Comparison of ENCODE assay signal across 9 cellular contexts in genomic region chr17:78272181-78272913, GRCh38. TPM values are rescaled to one million over a fixed set of nuclear protein-coding genes. Genes with fewer than 3 reads are reported as not detected.
DNase-seq lines count a peak whose midpoint lies in the region; ATAC-seq and TF ChIP-seq lines count a peak whose summit lies in the region.
"Had no signal": no experiment of that assay in that cellular context is flagged by ENCODE, and none has a peak within 500 bp of the region (broad histone marks: within the 10 kb centered on the region; RNA-seq: fewer than 3 reads in every experiment).

No MANE protein-coding gene starts in this region.

- DNase-seq in GM20000 (ENCODE audit: low spot score) (peak; percentile 65), Panc1 (ENCODE audit: low read depth, low spot score) (no peak), amniotic epithelial cell (ENCODE audit: low read depth) (peak; percentile 98), left lobe of liver (ENCODE audit: low spot score) (no peak), NCI-H2029 (lab: John Stamatoyannopoulos, UW) (no peak), 8988T (no peak)
- no peak for DNase-seq in stimulated activated effector memory CD8-positive, alpha-beta T cell treated with anti-CD3 and anti-CD28 coated beads, Interleukin-12 subunit alpha, Interleukin-12 subunit beta, amount 100 ng/mL, for 72 hours (ENCODE audit: low spot score in 2 of 2)

- CTCF ChIA-PET in Panc1 (lab: Charles Lee): interaction anchor here (0.8 kb wide), 1 partner anchor 21 kb away, joined by 3 read pairs; no protein-coding TSS in a partner anchor

- no peak overlapping the region for H3K27ac Mint-ChIP-seq in stimulated activated effector memory CD8-positive, alpha-beta T cell treated with anti-CD3 and anti-CD28 coated beads, Interleukin-12 subunit alpha, Interleukin-12 subunit beta, amount 100 ng/mL, for 72 hours

- BruUV-seq in Panc1 (replicated peaks; lab: Mats Ljungman, UMichigan): no TSS peak

- H3K4me3 ChIP-seq in Panc1 (ENCODE audit: low read depth in 2 of 2, low read length in 2 of 2): peak overlapping the region in 1 of 2 experiments; percentile 24; a peak in 1 of 4 replicates

- ATAC-seq in Panc1: peak; percentile 62
- peak; percentile 51 for ATAC-seq in left lobe of liver
- ATAC-seq in stimulated activated effector memory CD8-positive, alpha-beta T cell treated with anti-CD3 and anti-CD28 coated beads, Interleukin-12 subunit alpha, Interleukin-12 subunit beta, amount 100 ng/mL, for 72 hours: peak; percentile 66
- no peak for ATAC-seq in HG03460 (IDR thresholded peaks at IDR 0.05; ENCODE audit: unreplicated experiment)

- no peak overlapping the region for H3K4me3 Mint-ChIP-seq in stimulated activated effector memory CD8-positive, alpha-beta T cell treated with anti-CD3 and anti-CD28 coated beads, Interleukin-12 subunit alpha, Interleukin-12 subunit beta, amount 100 ng/mL, for 72 hours

- intact Hi-C loops in Panc1 (cut with micrococcal nuclease; ENCODE audit: unreplicated experiment): no loop called here

- H3K36me3 Mint-ChIP-seq in stimulated activated effector memory CD8-positive, alpha-beta T cell treated with anti-CD3 and anti-CD28 coated beads, Interleukin-12 subunit alpha, Interleukin-12 subunit beta, amount 100 ng/mL, for 72 hours: no peaks in the 10 kb centered on the region

- no peaks in the 10 kb centered on the region for H3K36me3 ChIP-seq in Panc1 (ENCODE audit: control insufficient read depth, insufficient read depth, low read length)

- no peaks in the 10 kb centered on the region for H3K9me3 Mint-ChIP-seq in stimulated activated effector memory CD8-positive, alpha-beta T cell treated with anti-CD3 and anti-CD28 coated beads, Interleukin-12 subunit alpha, Interleukin-12 subunit beta, amount 100 ng/mL, for 72 hours

- H3K4me1 Mint-ChIP-seq in stimulated activated effector memory CD8-positive, alpha-beta T cell treated with anti-CD3 and anti-CD28 coated beads, Interleukin-12 subunit alpha, Interleukin-12 subunit beta, amount 100 ng/mL, for 72 hours: no peaks in the 10 kb centered on the region

- H3K27ac ChIP-seq in Panc1 (ENCODE audit: low read length): no peak overlapping the region

- TF ChIP-seq CTCF in GM20000 (IDR thresholded peaks at IDR 0.05; ENCODE audit: extremely low read depth, missing control alignments): no peak
- no peak for TF ChIP-seq CTCF in Panc1 (IDR thresholded peaks at IDR 0.05)

- in situ Hi-C loops in Panc1 (cut with HindIII; ENCODE audit: low pct_unique_long_range_greater_than_20kb, low sequenced_read_pairs): no loop called here

- H3K4me1 ChIP-seq in Panc1 (ENCODE audit: control insufficient read depth, insufficient read depth, low read length): peaks cover 35% of the 10 kb centered on the region

- H3K27me3 ChIP-seq in Panc1 (ENCODE audit: control insufficient read depth, insufficient read depth, low read length): no peaks in the 10 kb centered on the region

- POLR2A ChIA-PET in Panc1 (lab: Charles Lee): no interaction called here

- H3K9me3 ChIP-seq in Panc1 (ENCODE audit: control insufficient read depth, insufficient read depth, low read depth, low read length): no peaks in the 10 kb centered on the region

RNA-seq across cellular contexts. Expression of gene TMEM235, which starts 40.9 kb away (rescaled TPM):
- total RNA-seq in Panc1 (2021; ENCODE audit: unreplicated experiment) (not detected), left lobe of liver (not detected)
- polyA plus RNA-seq in Panc1 (2012; ENCODE audit: insufficient read length): not detected
- total RNA-seq: glomerular endothelial cell had no signal

RNA-seq across cellular contexts. Expression of gene BIRC5, which starts 58.3 kb away (rescaled TPM):
- 119 TPM for total RNA-seq in Panc1 (2021; ENCODE audit: unreplicated experiment)
- 53.0 TPM for polyA plus RNA-seq in Panc1 (2012; ENCODE audit: insufficient read length)
- total RNA-seq in left lobe of liver: 0.88 TPM

Comparison
In these comparisons a context has a peak if more than half of its experiments do, and no peak if none do; other contexts are left out.
1. DNase-seq: peak in GM20000 (single experiment) and amniotic epithelial cell (single experiment); none in Panc1 (single experiment), left lobe of liver (single experiment), stimulated activated effector memory CD8-positive, alpha-beta T cell treated with anti-CD3 and anti-CD28 coated beads, Interleukin-12 subunit alpha, Interleukin-12 subunit beta, amount 100 ng/mL, for 72 hours (0 of 2), NCI-H2029 (single experiment) and 8988T (single experiment).
2. RNA of gene BIRC5, which starts 58.3 kb away (total RNA-seq): 119 TPM in Panc1 (single experiment); 0.88 TPM in left lobe of liver (single experiment); every median in the first group is over 10 times any median in the second.